Comparison of ENCODE assay signal across 22 cellular contexts in the genomic region with DNA sequence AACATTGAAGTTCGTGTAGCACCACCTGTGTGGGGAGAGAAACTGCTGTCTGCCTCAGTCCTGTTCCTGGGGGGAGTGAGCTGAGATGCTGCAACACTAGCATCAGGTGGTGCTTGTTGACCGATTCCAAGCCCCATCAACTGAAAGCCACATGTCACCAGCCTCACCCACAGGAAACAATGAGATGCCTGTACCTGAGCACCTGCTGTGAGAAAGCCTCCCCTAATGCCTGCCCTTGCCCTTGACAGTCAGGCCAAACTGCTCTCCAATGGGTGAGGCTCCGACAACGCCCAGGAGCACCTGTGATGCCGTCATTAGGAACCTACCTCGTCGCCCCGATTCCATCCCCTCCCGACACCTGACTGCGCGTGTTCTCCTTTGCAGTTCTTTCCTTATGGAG.
"Had no signal": no experiment of that assay in that cellular context is flagged by ENCODE, and none has a peak within 500 bp of the region (broad histone marks: within the 10 kb centered on the region; RNA-seq: fewer than 3 reads in every experiment).

No MANE protein-coding gene starts in this region.

- H3K4me3 Mint-ChIP-seq: activated CD4-positive, alpha-beta memory T cell treated with anti-CD3 and anti-CD28 coated beads for 36 hours; activated CD4-positive, alpha-beta T cell treated with anti-CD3 and anti-CD28 coated beads, Interleukin-2, amount 10 ng/mL, durations not matched to agents 24 days and 14 days; activated T-cell treated with anti-CD3 and anti-CD28 coated beads, Interleukin-2, amount 50 U/mL, for 4 hours; naive thymus-derived CD4-positive, alpha-beta T cell; stimulated activated naive CD8-positive, alpha-beta T cell treated with anti-CD3 and anti-CD28 coated beads, Interleukin-15, Interleukin-2, amounts not matched to agents 100 ng/mL and 50 ng/mL, for 24 hours had no signal

- H3K4me1 Mint-ChIP-seq: activated CD4-positive, alpha-beta T cell treated with anti-CD3 and anti-CD28 coated beads, Interleukin-2, amount 10 ng/mL, durations not matched to agents 24 days and 14 days had no signal

- H3K27ac ChIP-seq: breast epithelium, epithelial cell of prostate, left ventricle myocardium inferior, pancreas, prostate gland, thyroid gland, upper lobe of right lung had no signal

- H3K36me3 Mint-ChIP-seq: activated CD4-positive, alpha-beta memory T cell treated with anti-CD3 and anti-CD28 coated beads for 36 hours; activated naive CD4-positive, alpha-beta T cell treated with anti-CD3 and anti-CD28 coated beads, Interleukin-2, amount 50 U/mL, for 72 hours; naive thymus-derived CD4-positive, alpha-beta T cell had no signal

- DNase-seq: activated CD4-positive, alpha-beta memory T cell treated with anti-CD3 and anti-CD28 coated beads for 36 hours; activated CD4-positive, alpha-beta T cell treated with anti-CD3 and anti-CD28 coated beads, Interleukin-2, amount 10 ng/mL, durations not matched to agents 24 days and 14 days; activated CD4-positive, CD25-positive, alpha-beta regulatory T cell treated with anti-CD3 and anti-CD28 coated beads, Interleukin-2, amount 50 U/mL, for 72 hours; activated naive CD4-positive, alpha-beta T cell; activated T-cell treated with anti-CD3 and anti-CD28 coated beads, Interleukin-2, amount 50 U/mL, for 4 hours; central memory CD4-positive, alpha-beta T cell; effector CD8-positive, alpha-beta T cell; left ventricle myocardium inferior; naive thymus-derived CD4-positive, alpha-beta T cell; pancreas; retina; stimulated activated CD4-positive, alpha-beta T cell treated with anti-CD3 and anti-CD28 coated beads, Interleukin-12 subunit alpha, Interleukin-12 subunit beta, amount 100 ng/mL, for 4 hours; stimulated activated CD4-positive, alpha-beta T cell treated with anti-CD3 and anti-CD28 coated beads, Interleukin-4, amount 100 ng/mL, for 1 hour; substantia nigra; T-helper 2 cell; thyroid gland; upper lobe of right lung had no signal

- H3K9me3 Mint-ChIP-seq: activated CD4-positive, alpha-beta memory T cell treated with anti-CD3 and anti-CD28 coated beads for 36 hours; activated CD4-positive, alpha-beta T cell treated with anti-CD3 and anti-CD28 coated beads, Interleukin-2, amount 10 ng/mL, durations not matched to agents 24 days and 14 days; activated naive CD4-positive, alpha-beta T cell treated with anti-CD3 and anti-CD28 coated beads, Interleukin-2, amount 50 U/mL, for 72 hours; activated T-cell treated with anti-CD3 and anti-CD28 coated beads, Interleukin-2, amount 50 U/mL, for 4 hours; naive thymus-derived CD4-positive, alpha-beta T cell; stimulated activated naive CD8-positive, alpha-beta T cell treated with anti-CD3 and anti-CD28 coated beads, Interleukin-15, Interleukin-2, amounts not matched to agents 100 ng/mL and 50 ng/mL, for 24 hours had no signal

- H3K27ac Mint-ChIP-seq: activated CD4-positive, alpha-beta memory T cell treated with anti-CD3 and anti-CD28 coated beads for 36 hours; activated CD4-positive, alpha-beta T cell treated with anti-CD3 and anti-CD28 coated beads, Interleukin-2, amount 10 ng/mL, durations not matched to agents 24 days and 14 days; activated naive CD4-positive, alpha-beta T cell treated with anti-CD3 and anti-CD28 coated beads, Interleukin-2, amount 50 U/mL, for 72 hours; naive thymus-derived CD4-positive, alpha-beta T cell; stimulated activated naive CD8-positive, alpha-beta T cell treated with anti-CD3 and anti-CD28 coated beads, Interleukin-15, Interleukin-2, amounts not matched to agents 100 ng/mL and 50 ng/mL, for 24 hours had no signal

- H3K27me3 Mint-ChIP-seq: activated CD4-positive, alpha-beta memory T cell treated with anti-CD3 and anti-CD28 coated beads for 36 hours; activated CD4-positive, alpha-beta T cell treated with anti-CD3 and anti-CD28 coated beads, Interleukin-2, amount 10 ng/mL, durations not matched to agents 24 days and 14 days; naive thymus-derived CD4-positive, alpha-beta T cell; stimulated activated naive CD8-positive, alpha-beta T cell treated with anti-CD3 and anti-CD28 coated beads, Interleukin-15, Interleukin-2, amounts not matched to agents 100 ng/mL and 50 ng/mL, for 24 hours had no signal
